21 cellular contexts compared by ENCODE assay signal in genomic region chr10:78337016-78337415, GRCh38.
DNase-seq lines count a peak whose midpoint lies in the region; ATAC-seq and TF ChIP-seq lines count a peak whose summit lies in the region.
"Had no signal": no experiment of that assay in that cellular context is flagged by ENCODE, and none has a peak within 500 bp of the region (broad histone marks: within the 10 kb centered on the region; RNA-seq: fewer than 3 reads in every experiment).

No MANE protein-coding gene starts in this region.

- DNase-seq in right atrium auricular region (ENCODE audit: low spot score) = peak; percentile 44
- no peak for DNase-seq in right cardiac atrium
- DNase-seq in islet precursor cell = peak; percentile 31
- DNase-seq in vagina (ENCODE audit: extremely low spot score in 2 of 2) = peak; percentile 70 to 81
- DNase-seq in NCI-H2227 (lab: John Stamatoyannopoulos, UW; ENCODE audit: unreplicated experiment) = no peak
- no peak for DNase-seq in aorta
- DNase-seq: activated CD4-positive, alpha-beta T cell treated with anti-CD3 and anti-CD28 coated beads for 36 hours; anterior cingulate cortex; heart right ventricle; left colon; NCI-H510A treated with DMSO at 0.1 percent for 48 hours; NK-92 treated with Interleukin-12 subunit alpha and Interleukin-12 subunit beta, amount 100 ng/mL, for 24 hours; PC-9; SJCRH30; stimulated activated CD4-positive, alpha-beta T cell treated with anti-CD3 and anti-CD28 coated beads, Interleukin-1b, Interleukin-23, amount 100 ng/mL, for 48 hours had no signal

- no peak for TF ChIP-seq POLR2A in vagina (IDR thresholded peaks at IDR 0.05)

- ATAC-seq in right cardiac atrium (no peak), aorta (ENCODE audit: low FRiP score) (no peak), GM21526 (IDR thresholded peaks at IDR 0.05; ENCODE audit: low FRiP score, unreplicated experiment) (no peak)
- ATAC-seq: activated CD4-positive, alpha-beta T cell treated with anti-CD3 and anti-CD28 coated beads for 36 hours; GM23338; left colon; naive thymus-derived CD4-positive, alpha-beta T cell had no signal

- 69% methylated on average over 4 of the region's 4 CpGs for WGBS in right cardiac atrium
- 72 to 73% methylated on average over 4 of the region's 4 CpGs for WGBS in aorta, 2 donors

- no peaks in the 10 kb centered on the region for H3K36me3 ChIP-seq in right atrium auricular region
- no peaks in the 10 kb centered on the region for H3K36me3 ChIP-seq in rectal smooth muscle tissue (ENCODE audit: control insufficient read depth, insufficient read depth, low read length)
- no peaks in the 10 kb centered on the region for H3K36me3 ChIP-seq in vagina
- no peaks in the 10 kb centered on the region for H3K36me3 ChIP-seq in aorta (ENCODE audit: control insufficient read depth in 1 of 2, insufficient read depth in 2 of 2, low read length in 1 of 2)
- H3K36me3 ChIP-seq: heart right ventricle, SJCRH30 had no signal

- intact Hi-C loops in right cardiac atrium (cut with DNase I) = no loop called here
- intact Hi-C loops in vagina (cut with DNase I) = no loop called here
- intact Hi-C loops in aorta (cut with DNase I) = no loop called here

- peaks cover 0 to 12% of the 10 kb centered on the region in 2 donors for H3K4me1 ChIP-seq in right atrium auricular region
- peaks cover 6% of the 10 kb centered on the region for H3K4me1 ChIP-seq in right cardiac atrium (ENCODE audit: control insufficient read depth, insufficient read depth, low read length)
- peaks cover 26% of the 10 kb centered on the region for H3K4me1 ChIP-seq in rectal smooth muscle tissue (ENCODE audit: control insufficient read depth, insufficient read depth, low read length)
- peaks cover 25% of the 10 kb centered on the region for H3K4me1 ChIP-seq in vagina
- H3K4me1 ChIP-seq in aorta (ENCODE audit: control insufficient read depth in 1 of 2, insufficient read depth in 2 of 2, low read length in 2 of 2) = peaks cover 4 to 5% of the 10 kb centered on the region in 2 donors
- H3K4me1 ChIP-seq: SJCRH30 had no signal

- H3K27ac ChIP-seq in right atrium auricular region = no peak overlapping the region
- no peak overlapping the region for H3K27ac ChIP-seq in right cardiac atrium (ENCODE audit: low read length)
- H3K27ac ChIP-seq in rectal smooth muscle tissue (ENCODE audit: low read depth, low read length) = peak overlapping the region; percentile 74
- H3K27ac ChIP-seq in vagina = peak overlapping the region; percentile 14
- no peak overlapping the region for H3K27ac ChIP-seq in aorta (ENCODE audit: low read depth in 1 of 2, low read length in 2 of 2)
- H3K27ac ChIP-seq: KMS-11, PC-9, SJCRH30 had no signal

- no peaks in the 10 kb centered on the region for H3K27me3 ChIP-seq in right atrium auricular region
- H3K27me3 ChIP-seq in right cardiac atrium (ENCODE audit: control insufficient read depth, insufficient read depth) = no peaks in the 10 kb centered on the region
- H3K27me3 ChIP-seq in rectal smooth muscle tissue (ENCODE audit: control insufficient read depth, insufficient read depth, low read length) = no peaks in the 10 kb centered on the region
- H3K27me3 ChIP-seq in vagina = no peaks in the 10 kb centered on the region
- H3K27me3 ChIP-seq in aorta (ENCODE audit: control insufficient read depth in 1 of 2, insufficient read depth in 2 of 2, low read length in 1 of 2) = no peaks in the 10 kb centered on the region
- H3K27me3 ChIP-seq: dorsolateral prefrontal cortex, heart right ventricle, SJCRH30 had no signal

- no peak overlapping the region for H3K9ac ChIP-seq in rectal smooth muscle tissue (ENCODE audit: low read length)
- H3K9ac ChIP-seq: KMS-11 had no signal

- no peak overlapping the region for H3K4me3 ChIP-seq in right atrium auricular region
- H3K4me3 ChIP-seq in right cardiac atrium (ENCODE audit: low read length) = no peak overlapping the region
- H3K4me3 ChIP-seq in rectal smooth muscle tissue (ENCODE audit: low read length) = no peak overlapping the region
- H3K4me3 ChIP-seq in vagina = no peak overlapping the region
- no peak overlapping the region for H3K4me3 ChIP-seq in aorta (ENCODE audit: low read length in 2 of 2)
- H3K4me3 ChIP-seq: dorsolateral prefrontal cortex, GM23338, heart right ventricle, PC-9, SJCRH30 had no signal

- H3K9me3 ChIP-seq in right atrium auricular region (no peaks in the 10 kb centered on the region), right cardiac atrium (ENCODE audit: control insufficient read depth, low read length) (no peaks in the 10 kb centered on the region), vagina (no peaks in the 10 kb centered on the region), aorta (ENCODE audit: control insufficient read depth, low read length) (no peaks in the 10 kb centered on the region)
- H3K9me3 ChIP-seq: SJCRH30 had no signal

- TF ChIP-seq CTCF in right atrium auricular region (IDR thresholded peaks at IDR 0.05) = no peak
- no peak for TF ChIP-seq CTCF in vagina (IDR thresholded peaks at IDR 0.05)

Comparison
In these comparisons a context has a peak if more than half of its experiments do, and no peak if none do; other contexts are left out.
1. DNase-seq: peak in right atrium auricular region (single experiment), islet precursor cell (single experiment) and vagina (2 of 2); none in right cardiac atrium (0 of 3), NCI-H2227 (single experiment) and aorta (0 of 2).
2. H3K27ac ChIP-seq: peak in rectal smooth muscle tissue (single experiment) and vagina (single experiment); none in right atrium auricular region (0 of 2), right cardiac atrium (single experiment) and aorta (0 of 2).